Comparison of ENCODE assay signal across 10 cellular contexts in genomic region chr3:190473261-190473660, GRCh38. TPM values are rescaled to one million over a fixed set of nuclear protein-coding genes. Genes with fewer than 3 reads are reported as not detected.
"Had no signal": no experiment of that assay in that cellular context is flagged by ENCODE, and none has a peak within 500 bp of the region (broad histone marks: within the 10 kb centered on the region; RNA-seq: fewer than 3 reads in every experiment).

No MANE protein-coding gene starts in this region.

RNA-seq across cellular contexts. Expression of gene TMEM207, which starts 23.6 kb away (rescaled TPM):
- total RNA-seq: OCI-LY7, PC-3, PC-9, Peyer's patch, Right ventricle myocardium inferior, Right ventricle myocardium superior, RPMI7951, SJCRH30, SJSA1 had no signal
- polyA plus RNA-seq: SK-N-SH had no signal
